21 cellular contexts compared by ENCODE assay signal in genomic region chr17:75307957-75308731, GRCh38. TPM values are rescaled to one million over a fixed set of nuclear protein-coding genes. Genes with fewer than 3 reads are reported as not detected.
DNase-seq lines count a peak whose midpoint lies in the region; ATAC-seq and TF ChIP-seq lines count a peak whose summit lies in the region.
"Had no signal": no experiment of that assay in that cellular context is flagged by ENCODE, and none has a peak within 500 bp of the region (broad histone marks: within the 10 kb centered on the region; RNA-seq: fewer than 3 reads in every experiment).

No MANE protein-coding gene starts in this region.

- no peak overlapping the region for H3K4me3 ChIP-seq in adipocyte (ENCODE audit: low read length)
- H3K4me3 ChIP-seq in upper lobe of left lung: no peak overlapping the region
- H3K4me3 ChIP-seq: ascending aorta, uterus had no signal

- H3K9ac ChIP-seq in adipocyte (ENCODE audit: low read length): peak overlapping the region; percentile 78

- no peak for TF ChIP-seq EP300 in upper lobe of left lung (IDR thresholded peaks at IDR 0.05)

- no peak for DNase-seq in activated naive CD4-positive, alpha-beta T cell treated with anti-CD3 and anti-CD28 coated beads, Interleukin-2, amount 50 U/mL, for 72 hours (ENCODE audit: low spot score in 2 of 2)
- no peak for DNase-seq in activated naive CD4-positive, alpha-beta T cell treated with Interleukin-2 at 50 U/mL for 16 hours
- DNase-seq in adipocyte (ENCODE audit: low read depth): no peak
- DNase-seq in neural crest cell (ENCODE audit: low read depth, low spot score): no peak
- DNase-seq in upper lobe of left lung: no peak
- DNase-seq in midbrain (lab: John Stamatoyannopoulos, UW): no peak
- no peak for DNase-seq in NCI-H128 (lab: John Stamatoyannopoulos, UW; ENCODE audit: unreplicated experiment)
- DNase-seq: activated CD4-positive, alpha-beta T cell treated with anti-CD3 and anti-CD28 coated beads, Interleukin-2, amount 10 ng/mL, durations not matched to agents 7 days and 5 days; activated naive CD4-positive, alpha-beta T cell; erythroblast; foreskin melanocyte; HFFc6; IMR-90; naive thymus-derived CD4-positive, alpha-beta T cell; NCI-H1436; SHP77; stimulated activated CD4-positive, alpha-beta T cell treated with anti-CD3 and anti-CD28 coated beads, Interleukin-2, amount 100 ng/mL, for 48 hours; uterus had no signal

- 72 to 80% methylated on average over 12 to 13 of the region's 13 CpGs for WGBS in upper lobe of left lung, 2 donors

- TF ChIP-seq POLR2A in upper lobe of left lung (IDR thresholded peaks at IDR 0.05): no peak

- no peaks in the 10 kb centered on the region for H3K27me3 ChIP-seq in adipocyte (replicated peaks; ENCODE audit: control insufficient read depth, insufficient read depth, low read length)
- H3K27me3 ChIP-seq in upper lobe of left lung: no peaks in the 10 kb centered on the region
- H3K27me3 ChIP-seq: ascending aorta, uterus had no signal

- no peak overlapping the region for H3K4me3 Mint-ChIP-seq in neural crest cell
- H3K4me3 Mint-ChIP-seq: activated CD4-positive, alpha-beta T cell treated with anti-CD3 and anti-CD28 coated beads, Interleukin-2, amount 10 ng/mL, durations not matched to agents 7 days and 5 days; HFFc6; memory B cell had no signal

- TF ChIP-seq CTCF in neural crest cell (conservative IDR thresholded peaks at IDR 0.05) (no peak), upper lobe of left lung (IDR thresholded peaks at IDR 0.05) (no peak)

- no peak for ATAC-seq in activated naive CD4-positive, alpha-beta T cell treated with anti-CD3 and anti-CD28 coated beads, Interleukin-2, amount 50 U/mL, for 72 hours
- ATAC-seq in upper lobe of left lung (ENCODE audit: low FRiP score in 2 of 2) (no peak), GM21717 (IDR thresholded peaks at IDR 0.05; ENCODE audit: unreplicated experiment) (no peak)

- H3K4me1 ChIP-seq in adipocyte (ENCODE audit: control insufficient read depth, insufficient read depth, low read length) (peaks cover 32% of the 10 kb centered on the region), upper lobe of left lung (peaks cover 0 to 14% (median 6%) of the 10 kb centered on the region in 4 donors)
- H3K4me1 ChIP-seq: ascending aorta, uterus had no signal

- H3K27me3 Mint-ChIP-seq in neural crest cell (ENCODE audit: low read depth): no peaks in the 10 kb centered on the region
- H3K27me3 Mint-ChIP-seq: activated CD4-positive, alpha-beta T cell treated with anti-CD3 and anti-CD28 coated beads, Interleukin-2, amount 10 ng/mL, durations not matched to agents 7 days and 5 days; memory B cell; naive thymus-derived CD4-positive, alpha-beta T cell had no signal

- no peaks in the 10 kb centered on the region for H3K36me3 Mint-ChIP-seq in activated naive CD4-positive, alpha-beta T cell treated with anti-CD3 and anti-CD28 coated beads, Interleukin-2, amount 50 U/mL, for 72 hours
- no peaks in the 10 kb centered on the region for H3K36me3 Mint-ChIP-seq in neural crest cell (ENCODE audit: low read depth)
- H3K36me3 Mint-ChIP-seq: memory B cell; naive thymus-derived CD4-positive, alpha-beta T cell had no signal

- H3K36me3 ChIP-seq in adipocyte (ENCODE audit: control insufficient read depth, insufficient read depth, low read length, severe bottlenecking) (no peaks in the 10 kb centered on the region), upper lobe of left lung (no peaks in the 10 kb centered on the region)
- H3K36me3 ChIP-seq: ascending aorta, uterus had no signal

- H3K4me1 Mint-ChIP-seq in neural crest cell: peaks cover 9% of the 10 kb centered on the region

- peak overlapping the region in 3 of 4 donors; percentile 52 to 81 (median 74) for H3K27ac ChIP-seq in upper lobe of left lung
- H3K27ac ChIP-seq: uterus had no signal

- peak overlapping the region; percentile 15 to 17 for H3K27ac Mint-ChIP-seq in activated naive CD4-positive, alpha-beta T cell treated with anti-CD3 and anti-CD28 coated beads, Interleukin-2, amount 50 U/mL, for 72 hours
- peak overlapping the region; percentile 62 for H3K27ac Mint-ChIP-seq in neural crest cell (ENCODE audit: unreplicated experiment)
- H3K27ac Mint-ChIP-seq: activated CD4-positive, alpha-beta T cell treated with anti-CD3 and anti-CD28 coated beads, Interleukin-2, amount 10 ng/mL, durations not matched to agents 7 days and 5 days; HFFc6; memory B cell had no signal

- H3K9me3 ChIP-seq in adipocyte (ENCODE audit: control insufficient read depth, low read length) (no peaks in the 10 kb centered on the region), upper lobe of left lung (no peaks in the 10 kb centered on the region)
- H3K9me3 ChIP-seq: ascending aorta, uterus had no signal

- no peaks in the 10 kb centered on the region for H3K9me3 Mint-ChIP-seq in activated naive CD4-positive, alpha-beta T cell treated with anti-CD3 and anti-CD28 coated beads, Interleukin-2, amount 50 U/mL, for 72 hours
- H3K9me3 Mint-ChIP-seq in neural crest cell: no peaks in the 10 kb centered on the region
- H3K9me3 Mint-ChIP-seq: activated CD4-positive, alpha-beta T cell treated with anti-CD3 and anti-CD28 coated beads, Interleukin-2, amount 10 ng/mL, durations not matched to agents 7 days and 5 days; HFFc6; memory B cell; naive thymus-derived CD4-positive, alpha-beta T cell had no signal

RNA-seq across cellular contexts. Expression of gene SLC25A19, which starts 18.9 kb away (rescaled TPM):
- total RNA-seq in activated naive CD4-positive, alpha-beta T cell treated with anti-CD3 and anti-CD28 coated beads, Interleukin-2, amount 50 U/mL, for 72 hours: 100 to 1,000 TPM in 1 of 2 donors, 10 to 100 TPM in 1; 74.4 to 110 TPM
- 15.7 and 18.6 TPM in 2 replicates for total RNA-seq in neural crest cell
- 10 to 100 TPM; 21.9 to 37.0 (median 23.9) TPM for total RNA-seq in upper lobe of left lung

RNA-seq across cellular contexts. Expression of gene MIF4GD, which starts 37.1 kb away (rescaled TPM):
- total RNA-seq in activated naive CD4-positive, alpha-beta T cell treated with anti-CD3 and anti-CD28 coated beads, Interleukin-2, amount 50 U/mL, for 72 hours: 10 to 100 TPM; 33.4 to 37.8 TPM
- total RNA-seq in neural crest cell (13.8 and 15.9 TPM in 2 replicates), upper lobe of left lung (10 to 100 TPM; 19.9 to 42.8 (median 36.2) TPM)

RNA-seq across cellular contexts. Expression of gene MRPS7, which starts 46.5 kb away (rescaled TPM):
- 10 to 100 TPM; 72.3 to 80.5 TPM for total RNA-seq in activated naive CD4-positive, alpha-beta T cell treated with anti-CD3 and anti-CD28 coated beads, Interleukin-2, amount 50 U/mL, for 72 hours
- total RNA-seq in neural crest cell (84.7 and 86.4 TPM in 2 replicates), upper lobe of left lung (10 to 100 TPM; 23.7 to 56.7 (median 36.9) TPM)

RNA-seq across cellular contexts. Expression of gene GGA3, which starts 46.7 kb away (rescaled TPM):
- 10 to 100 TPM; 74.9 to 79.0 TPM for total RNA-seq in activated naive CD4-positive, alpha-beta T cell treated with anti-CD3 and anti-CD28 coated beads, Interleukin-2, amount 50 U/mL, for 72 hours
- total RNA-seq in neural crest cell: 57.2 and 59.0 TPM in 2 replicates
- total RNA-seq in upper lobe of left lung: 100 to 1,000 TPM in 2 of 6 donors, 10 to 100 TPM in 4; 32.3 to 139 (median 55.4) TPM
